ENCODE assay signal across 1 cellular context in genomic region chr9:113515862-113516261, GRCh38.
TF ChIP-seq lines count a peak whose summit lies in the region.

No MANE protein-coding gene starts in this region.

TF ChIP-seq in endothelial cell of umbilical vein, 7 proteins besides CTCF, POLR2A, EP300 and RAD21 (continued from another document):
- TF ChIP-seq POLR2AphosphoS5 (IDR thresholded peaks at IDR 0.05; ENCODE audit: insufficient read depth, low read depth, low read length): no peak
